In genomic region chr19:47357788-47358680, GRCh38 we compare ENCODE assay signal across 12 cellular contexts. TPM values are rescaled to one million over a fixed set of nuclear protein-coding genes. Genes with fewer than 3 reads are reported as not detected.
DNase-seq lines count a peak whose midpoint lies in the region; ATAC-seq, FAIRE-seq and TF ChIP-seq lines count a peak whose summit lies in the region.
"Had no signal": no experiment of that assay in that cellular context is flagged by ENCODE, and none has a peak within 500 bp of the region (broad histone marks: within the 10 kb centered on the region; RNA-seq: fewer than 3 reads in every experiment).

No MANE protein-coding gene starts in this region.

- H3K79me1 ChIP-seq in mesendoderm (ENCODE audit: low read length) = peaks cover 8% of the 10 kb centered on the region

- H3K4me1 ChIP-seq in GM23338 (ENCODE audit: insufficient read depth) (no peaks in the 10 kb centered on the region), mesendoderm (ENCODE audit: control insufficient read depth, low read depth, low read length) (no peaks in the 10 kb centered on the region)

- H3K18ac ChIP-seq in mesendoderm (ENCODE audit: low read length) = no peak overlapping the region

- peak; percentile 91 for ATAC-seq in GM23338

- no peak overlapping the region for H4K5ac ChIP-seq in mesendoderm (ENCODE audit: low read length)

- H3K4me3 Mint-ChIP-seq in GM23338 = no peak overlapping the region

- TF ChIP-seq CTCF in D721Med (IDR thresholded peaks at IDR 0.05; ENCODE audit: insufficient read depth, missing control alignments) (peak; percentile 4), GM23338 (conservative IDR thresholded peaks at IDR 0.05; ENCODE audit: low read depth in 2 of 2) (peak; percentile 49 to 50), WERI-Rb-1 (IDR thresholded peaks at IDR 0.05; ENCODE audit: low read depth, low read length) (peak; percentile 49)

- no peak overlapping the region for H3K4ac ChIP-seq in mesendoderm (ENCODE audit: low read depth, low read length)

- peaks cover 23% of the 10 kb centered on the region for H3K79me2 ChIP-seq in GM23338 (replicated peaks; ENCODE audit: insufficient read depth)
- H3K79me2 ChIP-seq in mesendoderm (ENCODE audit: control insufficient read depth, insufficient read depth, low read length) = peaks cover 7% of the 10 kb centered on the region

- H3K23ac ChIP-seq in mesendoderm (ENCODE audit: low read length) = no peak overlapping the region

- H3K36me3 ChIP-seq in GM23338 (ENCODE audit: insufficient read depth) = peaks cover 69% of the 10 kb centered on the region
- H3K36me3 ChIP-seq in WERI-Rb-1 = peaks cover 92% of the 10 kb centered on the region
- H3K36me3 ChIP-seq in mesendoderm (ENCODE audit: control insufficient read depth, insufficient read depth, low read length) = peaks cover 21% of the 10 kb centered on the region

- H3K27me3 ChIP-seq in GM23338 (ENCODE audit: insufficient read depth) (no peaks in the 10 kb centered on the region), WERI-Rb-1 (ENCODE audit: insufficient read depth, low read depth, severe bottlenecking) (no peaks in the 10 kb centered on the region), mesendoderm (ENCODE audit: insufficient read depth, low read length, poor library complexity) (no peaks in the 10 kb centered on the region)

- no peaks in the 10 kb centered on the region for H3K9me3 ChIP-seq in WERI-Rb-1 (ENCODE audit: severe bottlenecking)

- H3K36me3 Mint-ChIP-seq in GM23338 (ENCODE audit: low read depth) = peaks cover 98% of the 10 kb centered on the region

- H3K9ac ChIP-seq in mesendoderm (ENCODE audit: low read length) = no peak overlapping the region

- no peaks in the 10 kb centered on the region for H3K4me1 Mint-ChIP-seq in GM23338

- H3K9me3 Mint-ChIP-seq in GM23338 = no peaks in the 10 kb centered on the region

- peaks cover 2% of the 10 kb centered on the region for H3K27me3 Mint-ChIP-seq in GM23338 (ENCODE audit: insufficient read depth, low read depth, poor library complexity)

- H3K4me3 ChIP-seq in GM23338 = no peak overlapping the region
- no peak overlapping the region for H3K4me3 ChIP-seq in WERI-Rb-1 (ENCODE audit: low read depth, low read length)
- no peak overlapping the region for H3K4me3 ChIP-seq in mesendoderm (ENCODE audit: low read length)
- H3K4me3 ChIP-seq: lung had no signal

- no peak overlapping the region for H2BK5ac ChIP-seq in mesendoderm (ENCODE audit: low read length)

- FAIRE-seq in D721Med (lab: Jason Lieb, UNC) = no peak

- no peak overlapping the region for H2BK15ac ChIP-seq in mesendoderm (replicated peaks; ENCODE audit: low read depth)

- no peak overlapping the region for H4K8ac ChIP-seq in mesendoderm (ENCODE audit: low read depth, low read length)

- peaks cover 11% of the 10 kb centered on the region; the same call in 1 of the 2 replicates for H3F3A ChIP-seq in GM23338 (replicated peaks; ENCODE audit: low read depth)

- DNase-seq in D721Med (ENCODE audit: insufficient read length, low spot score) (no peak), GM23338 (ENCODE audit: low spot score) (peak; percentile 79), WERI-Rb-1 (peak; percentile 47), mesendoderm (peak; percentile 52), GM19240 (ENCODE audit: insufficient read length, low spot score) (no peak), OCI-M1 (lab: John Stamatoyannopoulos, UW) (no peak), glomerular visceral epithelial cell (ENCODE audit: extremely low spot score) (no peak)
- DNase-seq: effector memory CD4-positive, alpha-beta T cell; EL; NCI-H1436; stimulated activated CD4-positive, alpha-beta T cell treated with anti-CD3 and anti-CD28 coated beads, Interleukin-4, amount 100 ng/mL, for 4 hours had no signal

- no peak overlapping the region for H2BK120ac ChIP-seq in mesendoderm (ENCODE audit: low read depth, low read length)

- no CpG with 5 or more reads among the region's 28 CpGs for WGBS in mesendoderm (ENCODE audit: extremely low coverage, insufficient coverage, low lambda C conversion rate)

- no peak overlapping the region for H2AFZ ChIP-seq in GM23338

- no peak overlapping the region for H3K27ac Mint-ChIP-seq in GM23338

- no peaks in the 10 kb centered on the region for H3K9me2 ChIP-seq in GM23338 (ENCODE audit: insufficient read depth)

- H3K4me2 ChIP-seq in GM23338 = no peak overlapping the region
- no peak overlapping the region for H3K4me2 ChIP-seq in mesendoderm (ENCODE audit: low read length)

- H2AK5ac ChIP-seq in mesendoderm (ENCODE audit: low read length) = no peak overlapping the region

- H3K27ac ChIP-seq in GM23338 (ENCODE audit: low read depth) (no peak overlapping the region), WERI-Rb-1 (peak overlapping the region; percentile 66), mesendoderm (ENCODE audit: low read depth, low read length) (no peak overlapping the region)

- no peak overlapping the region for H3K56ac ChIP-seq in mesendoderm (ENCODE audit: low read length)

- peaks cover 33% of the 10 kb centered on the region for H4K20me1 ChIP-seq in GM23338 (replicated peaks; ENCODE audit: insufficient read depth)

TF ChIP-seq in GM23338, 12 proteins besides CTCF, POLR2A, EP300 and RAD21 (continues in another document):
- TF ChIP-seq POLR2AphosphoS5 (IDR thresholded peaks at IDR 0.05; ENCODE audit: low read depth) (no peak), ETS1 (IDR thresholded peaks at IDR 0.05) (no peak), STAT1 (IDR thresholded peaks at IDR 0.05; ENCODE audit: unreplicated experiment) (no peak)

RNA-seq across cellular contexts. Expression of gene DHX34, which starts 8.9 kb away (rescaled TPM):
- 42.8 and 50.1 TPM in 2 replicates for total RNA-seq in GM23338 (2014; rRNA removed; shearing (Covaris generic))
- 16.3 and 16.7 TPM in 2 replicates for polyA plus RNA-seq in GM23338 (2016; fragmentation: Nextera tagmentation; extraction: Ambion mirVana)
- 19.0 TPM for polyA plus RNA-seq in mesendoderm (2013, experiment 1 of 2)
- 19.1 TPM for polyA plus RNA-seq in mesendoderm (2013, experiment 2 of 2)

RNA-seq across cellular contexts. Expression of gene C5AR2, which starts 26.1 kb away (rescaled TPM):
- total RNA-seq in GM23338 (2014; rRNA removed; shearing (Covaris generic)) = 0.28 TPM in 1 of 2 replicates, not detected in the other
- polyA plus RNA-seq in GM23338 (2016; fragmentation: Nextera tagmentation; extraction: Ambion mirVana) = not detected in 2 replicates
- 0.29 TPM for polyA plus RNA-seq in mesendoderm (2013, experiment 1 of 2)
- 0.14 TPM for polyA plus RNA-seq in mesendoderm (2013, experiment 2 of 2)

RNA-seq across cellular contexts. Expression of gene C5AR1, which starts 48.4 kb away (rescaled TPM):
- 0.58 TPM in 1 of 2 replicates, not detected in the other for total RNA-seq in GM23338 (2014; rRNA removed; shearing (Covaris generic))
- polyA plus RNA-seq in GM23338 (2016; fragmentation: Nextera tagmentation; extraction: Ambion mirVana) = 0.08 TPM in 1 of 2 replicates, not detected in the other
- polyA plus RNA-seq in mesendoderm (2013, experiment 1 of 2) = 2.3 TPM
- polyA plus RNA-seq in mesendoderm (2013, experiment 2 of 2) = 2.3 TPM

Comparison
In these comparisons a context has a peak if more than half of its experiments do, and no peak if none do; other contexts are left out.
1. DNase-seq: peak in GM23338 (single experiment), WERI-Rb-1 (single experiment) and mesendoderm (single experiment); none in D721Med (single experiment), GM19240 (single experiment), OCI-M1 (single experiment) and glomerular visceral epithelial cell (single experiment).
2. Peak in every context shown above with its lines, with median percentiles within 50 percentile points of each other: CTCF ChIP-seq.